ENCODE assay signal across 13 cellular contexts in genomic region chr6:70503813-70504465, GRCh38.
"Had no signal": no experiment of that assay in that cellular context is flagged by ENCODE, and none has a peak within 500 bp of the region (broad histone marks: within the 10 kb centered on the region; RNA-seq: fewer than 3 reads in every experiment).

No MANE protein-coding gene starts in this region.

- ATAC-seq: esophagus mucosa, gastrocnemius medialis, heart right ventricle, left lobe of liver, natural killer cell had no signal

- DNase-seq: effector CD4-positive, alpha-beta T cell; endodermal cell; gastrocnemius medialis; heart right ventricle; hypothalamus; natural killer cell; posterior cingulate gyrus; stimulated activated CD4-positive, alpha-beta T cell treated with anti-CD3 and anti-CD28 coated beads, Interleukin-2, amount 100 ng/mL, for 48 hours; stimulated activated naive CD4-positive, alpha-beta T cell treated with Interleukin-2 at 50 U/mL for 16 hours had no signal

- H3K27ac ChIP-seq: coronary artery, gastrocnemius medialis, heart right ventricle had no signal

- H3K4me2 ChIP-seq: smooth muscle cell had no signal

- H3K4me3 ChIP-seq: coronary artery, gastrocnemius medialis, heart right ventricle, smooth muscle cell had no signal

- H3K27me3 ChIP-seq: gastrocnemius medialis, heart right ventricle had no signal

- H3K4me1 ChIP-seq: gastrocnemius medialis, heart right ventricle had no signal
